In genomic region chr17:27576429-27577123, GRCh38 we compare ENCODE assay signal across 11 cellular contexts. TPM values are rescaled to one million over a fixed set of nuclear protein-coding genes. Genes with fewer than 3 reads are reported as not detected.
DNase-seq lines count a peak whose midpoint lies in the region; ATAC-seq and TF ChIP-seq lines count a peak whose summit lies in the region.
"Had no signal": no experiment of that assay in that cellular context is flagged by ENCODE, and none has a peak within 500 bp of the region (broad histone marks: within the 10 kb centered on the region; RNA-seq: fewer than 3 reads in every experiment).

No MANE protein-coding gene starts in this region.

- H3K4me3 Mint-ChIP-seq in central memory CD8-positive, alpha-beta T cell: no peak overlapping the region
- H3K4me3 Mint-ChIP-seq in nephron progenitor cell: peak overlapping the region; percentile 33
- peak overlapping the region in 1 of 10 donors; percentile 38 for H3K4me3 Mint-ChIP-seq in naive thymus-derived CD4-positive, alpha-beta T cell

- H3K4me1 Mint-ChIP-seq in central memory CD8-positive, alpha-beta T cell: peaks cover 23% of the 10 kb centered on the region
- peaks cover 73% of the 10 kb centered on the region for H3K4me1 Mint-ChIP-seq in nephron progenitor cell
- H3K4me1 Mint-ChIP-seq in naive thymus-derived CD4-positive, alpha-beta T cell: peaks cover 0 to 84% (median 9%) of the 10 kb centered on the region in 7 donors

- DNase-seq in PC-9 (peak in 1 of 2 experiments; percentile 48), nephron progenitor cell (no peak), epidermal melanocyte (ENCODE audit: insufficient read length, low spot score) (no peak), HK-2 (ENCODE audit: unreplicated experiment) (no peak)
- no peak for DNase-seq in central memory CD8-positive, alpha-beta T cell (ENCODE audit: low spot score in 2 of 2)
- no peak for DNase-seq in naive thymus-derived CD4-positive, alpha-beta T cell
- DNase-seq: NCI-H2081 had no signal

- peaks cover 4% of the 10 kb centered on the region for H3K36me3 Mint-ChIP-seq in central memory CD8-positive, alpha-beta T cell (ENCODE audit: insufficient read depth)
- H3K36me3 Mint-ChIP-seq in nephron progenitor cell (ENCODE audit: low read depth): no peaks in the 10 kb centered on the region
- H3K36me3 Mint-ChIP-seq in naive thymus-derived CD4-positive, alpha-beta T cell: peaks cover 0 to 15% (median 0%) of the 10 kb centered on the region in 5 donors

- H3K9me2 ChIP-seq in PC-9 (ENCODE audit: insufficient read depth): no peaks in the 10 kb centered on the region

- peaks cover 13% of the 10 kb centered on the region; the same call in 1 of the 2 replicates for H3F3A ChIP-seq in PC-9 (ENCODE audit: insufficient read depth, low read depth)

- peak overlapping the region; percentile 19 for H3K27ac Mint-ChIP-seq in central memory CD8-positive, alpha-beta T cell (ENCODE audit: low read depth)
- peak overlapping the region; percentile 82 for H3K27ac Mint-ChIP-seq in nephron progenitor cell
- H3K27ac Mint-ChIP-seq in naive thymus-derived CD4-positive, alpha-beta T cell: peak overlapping the region in 2 of 9 donors; percentile 4 to 84

- H3K27me3 Mint-ChIP-seq in central memory CD8-positive, alpha-beta T cell: no peaks in the 10 kb centered on the region
- H3K27me3 Mint-ChIP-seq in nephron progenitor cell (ENCODE audit: low read depth, poor library complexity): peaks cover 11% of the 10 kb centered on the region
- H3K27me3 Mint-ChIP-seq in naive thymus-derived CD4-positive, alpha-beta T cell: no peaks in the 10 kb centered on the region

- H3K36me3 ChIP-seq in ACC112 (ENCODE audit: insufficient read depth, low read length): no peaks in the 10 kb centered on the region
- H3K36me3 ChIP-seq in PC-9 (ENCODE audit: low read depth): no peaks in the 10 kb centered on the region
- H3K36me3 ChIP-seq in naive thymus-derived CD4-positive, alpha-beta T cell (ENCODE audit: control insufficient read depth in 2 of 3, insufficient read depth in 3 of 3, low read length in 3 of 3): no peaks in the 10 kb centered on the region

- H3K27ac ChIP-seq in ACC112 (ENCODE audit: low read depth, low read length) (peak overlapping the region; percentile 14; the same call in 1 of the 2 replicates), PC-9 (peak overlapping the region; percentile 73)
- H3K27ac ChIP-seq in naive thymus-derived CD4-positive, alpha-beta T cell (ENCODE audit: low read depth, low read length): no peak overlapping the region

- CTCF ChIA-PET in PC-9 (lab: Charles Lee): no interaction called here
- CTCF ChIA-PET in naive thymus-derived CD4-positive, alpha-beta T cell (lab: Charles Lee): interaction anchor here (1.0 kb wide), 1 partner anchor 53 kb away, joined by 3 read pairs; no protein-coding TSS in a partner anchor

- no peak overlapping the region for H2AFZ ChIP-seq in ACC112 (ENCODE audit: low read length, unreplicated experiment)
- no peak overlapping the region for H2AFZ ChIP-seq in PC-9

- ATAC-seq in central memory CD8-positive, alpha-beta T cell (replicated peaks; ENCODE audit: extremely low read depth, poor library complexity, severe bottlenecking): no peak
- no peak for ATAC-seq in naive thymus-derived CD4-positive, alpha-beta T cell
- ATAC-seq in HG03095 (IDR thresholded peaks at IDR 0.05; ENCODE audit: unreplicated experiment): no peak
- ATAC-seq: activated CD4-positive, CD25-positive, alpha-beta regulatory T cell treated with anti-CD3 and anti-CD28 coated beads, Interleukin-2, amount 50 U/mL, for 24 hours had no signal

- POLR2A ChIA-PET in PC-9 (lab: Charles Lee; ENCODE audit: unreplicated experiment): interaction anchor here (0.7 kb wide), 1 partner anchor 106 kb away, joined by 18 read pairs; no protein-coding TSS in a partner anchor
- POLR2A ChIA-PET in naive thymus-derived CD4-positive, alpha-beta T cell (lab: Charles Lee): no interaction called here

- TF ChIP-seq CTCF in PC-9 (conservative IDR thresholded peaks at IDR 0.05): no peak
- no peak for TF ChIP-seq CTCF in nephron progenitor cell (IDR thresholded peaks at IDR 0.05)

- H3K27me3 ChIP-seq in ACC112 (ENCODE audit: insufficient read depth, low read length) (no peaks in the 10 kb centered on the region), PC-9 (ENCODE audit: insufficient read depth, low read depth) (no peaks in the 10 kb centered on the region)
- H3K27me3 ChIP-seq in naive thymus-derived CD4-positive, alpha-beta T cell (ENCODE audit: control insufficient read depth in 2 of 2, insufficient read depth in 2 of 2, low read length in 2 of 2): no peaks in the 10 kb centered on the region

- H3K79me2 ChIP-seq in ACC112 (ENCODE audit: control insufficient read depth, insufficient read depth, low read length, unreplicated experiment) (no peaks in the 10 kb centered on the region), PC-9 (ENCODE audit: low read depth) (no peaks in the 10 kb centered on the region)

- H3K9me3 ChIP-seq in PC-9 (ENCODE audit: insufficient read depth, low read depth): no peaks in the 10 kb centered on the region
- H3K9me3 ChIP-seq in naive thymus-derived CD4-positive, alpha-beta T cell (ENCODE audit: control insufficient read depth in 2 of 3, low read length in 3 of 3): no peaks in the 10 kb centered on the region

- H3K4me1 ChIP-seq in ACC112 (ENCODE audit: control insufficient read depth, insufficient read depth, low read length, unreplicated experiment): peaks cover 39% of the 10 kb centered on the region
- H3K4me1 ChIP-seq in PC-9 (replicated peaks; ENCODE audit: insufficient read depth): peaks cover 40% of the 10 kb centered on the region
- H3K4me1 ChIP-seq in naive thymus-derived CD4-positive, alpha-beta T cell (ENCODE audit: control insufficient read depth in 2 of 2, insufficient read depth in 2 of 2, low read length in 2 of 2): no peaks in the 10 kb centered on the region

- H4K20me1 ChIP-seq in PC-9 (ENCODE audit: insufficient read depth): no peaks in the 10 kb centered on the region

- H3K4me3 ChIP-seq in ACC112 (ENCODE audit: low read depth, low read length): no peak overlapping the region
- no peak overlapping the region for H3K4me3 ChIP-seq in PC-9
- no peak overlapping the region for H3K4me3 ChIP-seq in naive thymus-derived CD4-positive, alpha-beta T cell (ENCODE audit: low read length)
- H3K4me3 ChIP-seq: lung had no signal

- no peaks in the 10 kb centered on the region for H3K9me3 Mint-ChIP-seq in central memory CD8-positive, alpha-beta T cell
- no peaks in the 10 kb centered on the region for H3K9me3 Mint-ChIP-seq in nephron progenitor cell
- H3K9me3 Mint-ChIP-seq in naive thymus-derived CD4-positive, alpha-beta T cell: no peaks in the 10 kb centered on the region

- intact Hi-C loops in PC-9 (cut with micrococcal nuclease; ENCODE audit: unreplicated experiment): loop anchor here (5.0 kb wide), 2 partner anchors 84 to 119 kb away; partner anchors contain the start of gene KSR1
- intact Hi-C loops in naive thymus-derived CD4-positive, alpha-beta T cell (cut with micrococcal nuclease): no loop called here

- peak overlapping the region; percentile 57 for H3K4me2 ChIP-seq in PC-9

- BruUV-seq in PC-9 (replicated peaks; lab: Mats Ljungman, UMichigan): no TSS peak

RNA-seq across cellular contexts. Expression of gene LGALS9, which starts 54.4 kb away (rescaled TPM):
- 11.2 and 14.5 TPM in 2 replicates for total RNA-seq in PC-9 (2021)
- total RNA-seq in naive thymus-derived CD4-positive, alpha-beta T cell: 100 to 1,000 TPM in 2 of 5 experiments, 10 to 100 TPM in 3; 11.0 to 198 (median 47.7) TPM
- polyA plus RNA-seq in naive thymus-derived CD4-positive, alpha-beta T cell: 10 to 100 TPM; 11.8 to 15.0 TPM
